In genomic region chr17:40331743-40332641, GRCh38 we compare ENCODE assay signal across 10 cellular contexts. TPM values are rescaled to one million over a fixed set of nuclear protein-coding genes. Genes with fewer than 3 reads are reported as not detected.
A peak's percentile ranks its signal among the peaks of the same experiment; 100 is the strongest.
DNase-seq lines count a peak whose midpoint lies in the region; ATAC-seq lines count a peak whose summit lies in the region.
"Had no signal": no experiment of that assay in that cellular context is flagged by ENCODE, and none has a peak within 500 bp of the region (broad histone marks: within the 10 kb centered on the region; RNA-seq: fewer than 3 reads in every experiment).

No MANE protein-coding gene starts in this region.

- no peaks in the 10 kb centered on the region for H3K9me3 Mint-ChIP-seq in activated CD8-positive, alpha-beta memory T cell treated with anti-CD3 and anti-CD28 coated beads, Interleukin-2, amount 10 ng/mL, durations not matched to agents 7 days and 5 days (ENCODE audit: low read depth)

- peaks cover 28% of the 10 kb centered on the region for H3K36me3 Mint-ChIP-seq in activated CD8-positive, alpha-beta memory T cell treated with anti-CD3 and anti-CD28 coated beads, Interleukin-2, amount 10 ng/mL, durations not matched to agents 7 days and 5 days

- peak overlapping the region; percentile 54 for H3K27ac ChIP-seq in substantia nigra (ENCODE audit: low read depth, low read length, poor library complexity, severe bottlenecking)
- H3K27ac ChIP-seq: SJSA1 had no signal

- no peaks in the 10 kb centered on the region for H3K27me3 Mint-ChIP-seq in activated CD8-positive, alpha-beta memory T cell treated with anti-CD3 and anti-CD28 coated beads, Interleukin-2, amount 10 ng/mL, durations not matched to agents 7 days and 5 days

- DNase-seq in activated CD8-positive, alpha-beta memory T cell treated with anti-CD3 and anti-CD28 coated beads, Interleukin-2, amount 10 ng/mL, durations not matched to agents 7 days and 5 days, result no peak
- no peak for DNase-seq in activated CD8-positive, alpha-beta memory T cell treated with anti-CD3 and anti-CD28 coated beads for 24 hours
- DNase-seq in astrocyte of the hippocampus (ENCODE audit: low read depth, low spot score), result peak; percentile 95
- peak; percentile 99 for DNase-seq in left lobe of liver (ENCODE audit: low spot score)
- DNase-seq in substantia nigra (lab: John Stamatoyannopoulos, UW), result peak in 44 of 49 donors; percentile 34 to 99 (median 74)
- no peak for DNase-seq in amniotic stem cell (lab: John Stamatoyannopoulos, UW)
- DNase-seq: DND-41 had no signal

- H3K27ac Mint-ChIP-seq in activated CD8-positive, alpha-beta memory T cell treated with anti-CD3 and anti-CD28 coated beads, Interleukin-2, amount 10 ng/mL, durations not matched to agents 7 days and 5 days, result peak overlapping the region; percentile 68

- H3K4me3 Mint-ChIP-seq in activated CD8-positive, alpha-beta memory T cell treated with anti-CD3 and anti-CD28 coated beads, Interleukin-2, amount 10 ng/mL, durations not matched to agents 7 days and 5 days, result no peak overlapping the region

- CTCF ChIA-PET in activated CD8-positive, alpha-beta memory T cell treated with anti-CD3 and anti-CD28 coated beads, Interleukin-2, amount 10 ng/mL, durations not matched to agents 7 days and 5 days (lab: Charles Lee), result interaction anchor here (0.9 to 2.2 kb wide), 6 partner anchors 9 to 30 kb away, joined by 3 to 16 read pairs (median 6); no protein-coding TSS in a partner anchor

- ATAC-seq in activated CD8-positive, alpha-beta memory T cell treated with anti-CD3 and anti-CD28 coated beads, Interleukin-2, amount 10 ng/mL, durations not matched to agents 7 days and 5 days, result no peak
- peak; percentile 72 for ATAC-seq in left lobe of liver
- no peak for ATAC-seq in GM21723 (IDR thresholded peaks at IDR 0.05; ENCODE audit: unreplicated experiment)
- no peak for ATAC-seq in GM21515 (IDR thresholded peaks at IDR 0.05; ENCODE audit: unreplicated experiment)

- H3K4me1 Mint-ChIP-seq in activated CD8-positive, alpha-beta memory T cell treated with anti-CD3 and anti-CD28 coated beads, Interleukin-2, amount 10 ng/mL, durations not matched to agents 7 days and 5 days, result peaks cover 75% of the 10 kb centered on the region

RNA-seq across cellular contexts. Expression of gene RARA, which starts 23.0 kb away (rescaled TPM):
- 10 to 100 TPM; 29.9 to 39.5 TPM for total RNA-seq in activated CD8-positive, alpha-beta memory T cell treated with anti-CD3 and anti-CD28 coated beads, Interleukin-2, amount 10 ng/mL, durations not matched to agents 7 days and 5 days
- total RNA-seq in left lobe of liver, result 21.3 TPM

RNA-seq across cellular contexts. Expression of gene GJD3, which starts 32.5 kb away (rescaled TPM):
- not detected for total RNA-seq in activated CD8-positive, alpha-beta memory T cell treated with anti-CD3 and anti-CD28 coated beads, Interleukin-2, amount 10 ng/mL, durations not matched to agents 7 days and 5 days
- total RNA-seq in left lobe of liver, result 0.68 TPM
- total RNA-seq: SJSA1 had no signal

RNA-seq across cellular contexts. Expression of gene CDC6, which starts 44.3 kb away (rescaled TPM):
- total RNA-seq in activated CD8-positive, alpha-beta memory T cell treated with anti-CD3 and anti-CD28 coated beads, Interleukin-2, amount 10 ng/mL, durations not matched to agents 7 days and 5 days, result 100 to 1,000 TPM; 109 to 111 TPM
- total RNA-seq in left lobe of liver, result 1.5 TPM

Comparison
In these comparisons a context has a peak if more than half of its experiments do, and no peak if none do; other contexts are left out.
1. DNase-seq: peak in astrocyte of the hippocampus (single experiment), left lobe of liver (single experiment) and substantia nigra (44 of 49); none in activated CD8-positive, alpha-beta memory T cell treated with anti-CD3 and anti-CD28 coated beads, Interleukin-2, amount 10 ng/mL, durations not matched to agents 7 days and 5 days (single experiment), activated CD8-positive, alpha-beta memory T cell treated with anti-CD3 and anti-CD28 coated beads for 24 hours (single experiment) and amniotic stem cell (single experiment).
2. RNA of gene CDC6, which starts 44.3 kb away (total RNA-seq): 109 to 111 TPM in activated CD8-positive, alpha-beta memory T cell treated with anti-CD3 and anti-CD28 coated beads, Interleukin-2, amount 10 ng/mL, durations not matched to agents 7 days and 5 days; 1.5 TPM in left lobe of liver (single experiment); every median in the first group is over 10 times any median in the second.